8 cellular contexts compared by ENCODE assay signal in the genomic region with DNA sequence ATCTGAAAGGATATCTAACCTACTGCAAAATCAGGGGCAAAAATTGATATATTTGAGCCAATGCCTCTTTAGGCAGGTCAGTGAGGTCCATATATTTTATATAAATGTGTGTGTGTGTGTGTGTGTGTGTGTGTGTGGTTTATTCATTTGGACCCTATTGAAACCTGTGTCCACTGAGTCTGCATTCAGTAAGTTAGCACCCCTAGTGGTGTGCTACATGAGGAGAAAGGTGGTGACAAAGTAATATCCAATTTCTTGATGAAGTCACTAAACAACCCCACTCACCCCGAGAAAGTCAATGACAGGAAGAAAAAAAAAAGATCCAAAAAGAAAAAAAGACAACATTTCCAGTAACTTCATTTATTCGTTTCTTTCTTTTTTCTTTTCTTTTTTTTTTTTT. TPM values are rescaled to one million over a fixed set of nuclear protein-coding genes. Genes with fewer than 3 reads are reported as not detected.
A peak's percentile ranks its signal among the peaks of the same experiment; 100 is the strongest.
DNase-seq lines count a peak whose midpoint lies in the region; ATAC-seq and TF ChIP-seq lines count a peak whose summit lies in the region.

No MANE protein-coding gene starts in this region.

- peaks cover 54% of the 10 kb centered on the region for H4K20me1 ChIP-seq in PC-9 (ENCODE audit: insufficient read depth)

- peaks cover 10% of the 10 kb centered on the region; the same call in 1 of the 2 replicates for H3F3A ChIP-seq in PC-9 (ENCODE audit: insufficient read depth, low read depth)

- H3K79me2 ChIP-seq in PC-9 (ENCODE audit: low read depth), result peaks cover 91% of the 10 kb centered on the region

- no peak overlapping the region for H3K27ac ChIP-seq in PC-9
- no peak overlapping the region for H3K27ac ChIP-seq in effector memory CD4-positive, alpha-beta T cell (ENCODE audit: insufficient read depth, low read length, poor library complexity, severe bottlenecking)

- no TSS peak for BruUV-seq in PC-9 (replicated peaks; lab: Mats Ljungman, UMichigan)

- H2AFZ ChIP-seq in PC-9, result no peak overlapping the region

- no peaks in the 10 kb centered on the region for H3K36me3 Mint-ChIP-seq in natural killer cell
- H3K36me3 Mint-ChIP-seq in natural killer cell treated with Interleukin-12 subunit alpha and Interleukin-12 subunit beta and Interleukin-15 and Interleukin-18, amount 100 ng/mL, for 72 hours, result no peaks in the 10 kb centered on the region

- POLR2A ChIA-PET in PC-9 (lab: Charles Lee; ENCODE audit: unreplicated experiment), result no interaction called here

- no peaks in the 10 kb centered on the region for H3K9me2 ChIP-seq in PC-9 (ENCODE audit: insufficient read depth)

- no peak overlapping the region for H3K4me2 ChIP-seq in PC-9

- H3K27ac Mint-ChIP-seq in natural killer cell, result peak overlapping the region; percentile 24 to 63
- H3K27ac Mint-ChIP-seq in natural killer cell treated with Interleukin-12 subunit alpha and Interleukin-12 subunit beta and Interleukin-15 and Interleukin-18, amount 100 ng/mL, for 72 hours, result no peak overlapping the region

- H3K4me3 ChIP-seq in PC-9, result no peak overlapping the region
- no peak overlapping the region for H3K4me3 ChIP-seq in foreskin fibroblast (ENCODE audit: low read depth in 1 of 2, low read length in 2 of 2)
- no peak overlapping the region for H3K4me3 ChIP-seq in effector memory CD4-positive, alpha-beta T cell (ENCODE audit: insufficient read depth, low read depth, low read length, poor library complexity, severe bottlenecking)

- CTCF ChIA-PET in PC-9 (lab: Charles Lee), result interaction anchor here (0.7 kb wide), 1 partner anchor 31 kb away, joined by 4 read pairs; no protein-coding TSS in a partner anchor

- DNase-seq in natural killer cell (no peak), PC-9 (no peak), foreskin fibroblast (peak in 1 of 2 donors; percentile 15), NCI-H2029 treated with DMSO at 0.1 percent for 48 hours (lab: John Stamatoyannopoulos, UW) (no peak), H4 (ENCODE audit: low spot score) (no peak)
- no peak for DNase-seq in natural killer cell treated with Interleukin-12 subunit alpha and Interleukin-12 subunit beta and Interleukin-15 and Interleukin-18, amount 100 ng/mL, for 72 hours (ENCODE audit: low spot score)
- DNase-seq in effector memory CD4-positive, alpha-beta T cell, result no peak
- DNase-seq in activated CD8-positive, alpha-beta memory T cell treated with anti-CD3 and anti-CD28 coated beads, Interleukin-2, amount 50 U/mL, for 48 hours, result no peak

- intact Hi-C loops in natural killer cell (cut with micrococcal nuclease), result no loop called here
- intact Hi-C loops in PC-9 (cut with micrococcal nuclease; ENCODE audit: unreplicated experiment), result no loop called here

- H3K27me3 Mint-ChIP-seq in natural killer cell (ENCODE audit: low read depth in 2 of 2), result no peaks in the 10 kb centered on the region
- H3K27me3 Mint-ChIP-seq in natural killer cell treated with Interleukin-12 subunit alpha and Interleukin-12 subunit beta and Interleukin-15 and Interleukin-18, amount 100 ng/mL, for 72 hours, result no peaks in the 10 kb centered on the region

- ATAC-seq in natural killer cell, result no peak
- ATAC-seq in natural killer cell treated with Interleukin-12 subunit alpha and Interleukin-12 subunit beta and Interleukin-15 and Interleukin-18, amount 100 ng/mL, for 72 hours, result no peak

- H3K9me3 Mint-ChIP-seq in natural killer cell, result no peaks in the 10 kb centered on the region
- H3K9me3 Mint-ChIP-seq in natural killer cell treated with Interleukin-12 subunit alpha and Interleukin-12 subunit beta and Interleukin-15 and Interleukin-18, amount 100 ng/mL, for 72 hours, result no peaks in the 10 kb centered on the region

- H3K4me1 ChIP-seq in PC-9 (replicated peaks; ENCODE audit: insufficient read depth), result peaks cover 27% of the 10 kb centered on the region
- peaks cover 21% of the 10 kb centered on the region for H3K4me1 ChIP-seq in effector memory CD4-positive, alpha-beta T cell (ENCODE audit: control insufficient read depth, insufficient read depth, low read length, poor library complexity, severe bottlenecking)

- H3K36me3 ChIP-seq in PC-9 (ENCODE audit: low read depth), result peaks cover 9% of the 10 kb centered on the region; the same call in 1 of the 2 replicates
- no peaks in the 10 kb centered on the region for H3K36me3 ChIP-seq in effector memory CD4-positive, alpha-beta T cell (ENCODE audit: control insufficient read depth, insufficient read depth, low read length)

- TF ChIP-seq CTCF in natural killer cell (IDR thresholded peaks at IDR 0.05), result peak; percentile 11
- peak; percentile 54 for TF ChIP-seq CTCF in PC-9 (conservative IDR thresholded peaks at IDR 0.05)
- peak; percentile 44 for TF ChIP-seq CTCF in foreskin fibroblast (IDR thresholded peaks at IDR 0.05; ENCODE audit: low read depth, low read length)

- H3K27me3 ChIP-seq in PC-9 (ENCODE audit: insufficient read depth, low read depth), result no peaks in the 10 kb centered on the region
- no peaks in the 10 kb centered on the region for H3K27me3 ChIP-seq in effector memory CD4-positive, alpha-beta T cell (replicated peaks; ENCODE audit: control insufficient read depth, insufficient read depth, low read length, poor library complexity, severe bottlenecking)

- no peaks in the 10 kb centered on the region for H3K9me3 ChIP-seq in PC-9 (ENCODE audit: insufficient read depth, low read depth)
- H3K9me3 ChIP-seq in effector memory CD4-positive, alpha-beta T cell (ENCODE audit: control insufficient read depth, low read length), result no peaks in the 10 kb centered on the region

- peaks cover 67 to 76% of the 10 kb centered on the region in 2 donors for H3K4me1 Mint-ChIP-seq in natural killer cell
- H3K4me1 Mint-ChIP-seq in natural killer cell treated with Interleukin-12 subunit alpha and Interleukin-12 subunit beta and Interleukin-15 and Interleukin-18, amount 100 ng/mL, for 72 hours (ENCODE audit: low read depth in 2 of 2), result peaks cover 45 to 66% of the 10 kb centered on the region in 2 donors

- no peak overlapping the region for H3K4me3 Mint-ChIP-seq in natural killer cell
- H3K4me3 Mint-ChIP-seq in natural killer cell treated with Interleukin-12 subunit alpha and Interleukin-12 subunit beta and Interleukin-15 and Interleukin-18, amount 100 ng/mL, for 72 hours, result no peak overlapping the region

RNA-seq across cellular contexts. Expression of gene FBXW11, which starts 4.1 kb away (rescaled TPM):
- total RNA-seq in natural killer cell (10 to 100 TPM; 26.7 to 40.3 (median 39.5) TPM), PC-9 (2021) (54.8 and 58.7 TPM in 2 replicates)
- 10 to 100 TPM; 47.3 to 54.8 TPM for total RNA-seq in natural killer cell treated with Interleukin-12 subunit alpha and Interleukin-12 subunit beta and Interleukin-15 and Interleukin-18, amount 100 ng/mL, for 72 hours
- 56.3 and 56.5 TPM in 2 replicates for total RNA-seq in H4 (2014; rRNA removed; shearing (Covaris generic))

Comparison
In these comparisons a context has a peak if more than half of its experiments do, and no peak if none do; other contexts are left out.
1. H3K27ac Mint-ChIP-seq: peak in natural killer cell (2 of 2); none in natural killer cell treated with Interleukin-12 subunit alpha and Interleukin-12 subunit beta and Interleukin-15 and Interleukin-18, amount 100 ng/mL, for 72 hours (0 of 2).
2. Peak in every context shown above with its lines, with median percentiles within 50 percentile points of each other: CTCF ChIP-seq.